Comparison of ENCODE assay signal across 26 cellular contexts in the genomic region with DNA sequence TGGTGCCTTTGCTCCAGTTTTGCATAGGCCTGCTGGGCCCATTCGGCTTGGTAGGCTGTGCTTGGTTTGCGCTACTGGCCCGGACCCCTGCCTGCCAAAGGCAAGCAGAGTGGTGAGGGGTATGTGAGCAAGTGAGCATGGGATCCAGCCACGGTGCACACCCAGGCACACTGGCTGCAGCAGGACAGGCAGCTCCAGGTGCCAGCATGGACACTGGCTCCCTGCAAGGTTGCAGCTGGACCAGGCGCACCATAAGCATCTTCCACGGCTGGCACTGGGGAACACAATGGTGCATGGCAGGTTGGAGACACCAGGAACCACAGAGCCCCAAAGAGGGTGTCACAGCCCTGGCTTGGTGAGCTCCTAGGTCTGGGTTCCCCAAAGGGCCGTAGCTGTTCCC.
"Had no signal": no experiment of that assay in that cellular context is flagged by ENCODE, and none has a peak within 500 bp of the region (broad histone marks: within the 10 kb centered on the region; RNA-seq: fewer than 3 reads in every experiment).

No MANE protein-coding gene starts in this region.

- H3K27me3 Mint-ChIP-seq: activated CD4-positive, alpha-beta memory T cell treated with anti-CD3 and anti-CD28 coated beads for 36 hours; activated CD4-positive, alpha-beta T cell treated with anti-CD3 and anti-CD28 coated beads for 36 hours; activated CD4-positive, alpha-beta T cell treated with anti-CD3 and anti-CD28 coated beads, Interleukin-2, amount 10 ng/mL, durations not matched to agents 24 days and 14 days; activated CD8-positive, alpha-beta memory T cell treated with anti-CD3 and anti-CD28 coated beads, Interleukin-2, amount 10 ng/mL, durations not matched to agents 7 days and 5 days; activated naive CD4-positive, alpha-beta T cell treated with anti-CD3 and anti-CD28 coated beads, Interleukin-2, amount 50 U/mL, for 24 hours; activated naive CD8-positive, alpha-beta T cell treated with anti-CD3 and anti-CD28 coated beads for 36 hours; activated naive CD8-positive, alpha-beta T cell treated with anti-CD3 and anti-CD28 coated beads, Interleukin-2, amount 50 U/mL, for 24 hours; dendritic cell treated with granulocyte-macrophage colony-stimulating factor and Interleukin-4, amounts not matched to agents 40 ng/mL and 50 ng/mL, for 4 days had no signal

- ATAC-seq: activated CD4-positive, alpha-beta T cell treated with anti-CD3 and anti-CD28 coated beads for 36 hours; activated CD8-positive, alpha-beta memory T cell treated with anti-CD3 and anti-CD28 coated beads, Interleukin-2, amount 10 ng/mL, durations not matched to agents 7 days and 5 days; activated CD8-positive, alpha-beta T cell treated with anti-CD3 and anti-CD28 coated beads, Interleukin-2, amount 10 ng/mL, durations not matched to agents 7 days and 5 days; activated naive CD8-positive, alpha-beta T cell treated with anti-CD3 and anti-CD28 coated beads, Interleukin-2, amount 50 U/mL, for 24 hours; activated T-cell treated with anti-CD3 and anti-CD28 coated beads, Interleukin-2, amount 50 U/mL, for 72 hours; body of pancreas; esophagus mucosa had no signal

- H3K4me1 ChIP-seq: adrenal gland, body of pancreas, colonic mucosa had no signal

- H3K27ac ChIP-seq: adrenal gland, body of pancreas, colonic mucosa, dorsolateral prefrontal cortex had no signal

- H3K27ac Mint-ChIP-seq: activated CD4-positive, alpha-beta memory T cell treated with anti-CD3 and anti-CD28 coated beads for 36 hours; activated CD4-positive, alpha-beta T cell treated with anti-CD3 and anti-CD28 coated beads for 36 hours; activated CD4-positive, alpha-beta T cell treated with anti-CD3 and anti-CD28 coated beads, Interleukin-2, amount 10 ng/mL, durations not matched to agents 24 days and 14 days; activated CD8-positive, alpha-beta memory T cell treated with anti-CD3 and anti-CD28 coated beads, Interleukin-2, amount 10 ng/mL, durations not matched to agents 7 days and 5 days; activated CD8-positive, alpha-beta T cell treated with anti-CD3 and anti-CD28 coated beads, Interleukin-2, amount 10 ng/mL, durations not matched to agents 7 days and 5 days; activated naive CD4-positive, alpha-beta T cell treated with anti-CD3 and anti-CD28 coated beads for 36 hours; activated naive CD4-positive, alpha-beta T cell treated with anti-CD3 and anti-CD28 coated beads, Interleukin-2, amount 50 U/mL, for 24 hours; activated naive CD8-positive, alpha-beta T cell treated with anti-CD3 and anti-CD28 coated beads for 36 hours; activated naive CD8-positive, alpha-beta T cell treated with anti-CD3 and anti-CD28 coated beads, Interleukin-2, amount 50 U/mL, for 24 hours; activated T-cell treated with anti-CD3 and anti-CD28 coated beads, Interleukin-2, amount 50 U/mL, for 72 hours; dendritic cell treated with granulocyte-macrophage colony-stimulating factor and Interleukin-4, amounts not matched to agents 40 ng/mL and 50 ng/mL, for 4 days; endodermal cell had no signal

- H3K36me3 Mint-ChIP-seq: activated CD4-positive, alpha-beta memory T cell treated with anti-CD3 and anti-CD28 coated beads for 36 hours; activated CD8-positive, alpha-beta memory T cell treated with anti-CD3 and anti-CD28 coated beads, Interleukin-2, amount 10 ng/mL, durations not matched to agents 7 days and 5 days; activated naive CD4-positive, alpha-beta T cell treated with anti-CD3 and anti-CD28 coated beads, Interleukin-2, amount 50 U/mL, for 24 hours; activated naive CD8-positive, alpha-beta T cell treated with anti-CD3 and anti-CD28 coated beads for 36 hours had no signal

- H3K36me3 ChIP-seq: adrenal gland, colonic mucosa had no signal

- H3K4me3 ChIP-seq: adrenal gland, body of pancreas, colonic mucosa, dorsolateral prefrontal cortex had no signal

- H3K9me3 Mint-ChIP-seq: activated CD4-positive, alpha-beta T cell treated with anti-CD3 and anti-CD28 coated beads, Interleukin-2, amount 10 ng/mL, durations not matched to agents 24 days and 14 days; activated naive CD4-positive, alpha-beta T cell treated with anti-CD3 and anti-CD28 coated beads for 36 hours; activated naive CD8-positive, alpha-beta T cell treated with anti-CD3 and anti-CD28 coated beads for 36 hours; activated naive CD8-positive, alpha-beta T cell treated with anti-CD3 and anti-CD28 coated beads, Interleukin-2, amount 50 U/mL, for 24 hours had no signal

- H3K27me3 ChIP-seq: adrenal gland, body of pancreas, colonic mucosa had no signal

- H3K4me3 Mint-ChIP-seq: activated CD4-positive, alpha-beta memory T cell treated with anti-CD3 and anti-CD28 coated beads for 36 hours; activated CD4-positive, alpha-beta T cell treated with anti-CD3 and anti-CD28 coated beads for 36 hours; activated CD4-positive, alpha-beta T cell treated with anti-CD3 and anti-CD28 coated beads, Interleukin-2, amount 10 ng/mL, durations not matched to agents 24 days and 14 days; activated CD8-positive, alpha-beta memory T cell treated with anti-CD3 and anti-CD28 coated beads, Interleukin-2, amount 10 ng/mL, durations not matched to agents 7 days and 5 days; activated CD8-positive, alpha-beta T cell treated with anti-CD3 and anti-CD28 coated beads, Interleukin-2, amount 10 ng/mL, durations not matched to agents 7 days and 5 days; activated naive CD4-positive, alpha-beta T cell treated with anti-CD3 and anti-CD28 coated beads for 36 hours; activated naive CD4-positive, alpha-beta T cell treated with anti-CD3 and anti-CD28 coated beads, Interleukin-2, amount 50 U/mL, for 24 hours; activated naive CD8-positive, alpha-beta T cell treated with anti-CD3 and anti-CD28 coated beads for 36 hours; activated naive CD8-positive, alpha-beta T cell treated with anti-CD3 and anti-CD28 coated beads, Interleukin-2, amount 50 U/mL, for 24 hours; activated T-cell treated with anti-CD3 and anti-CD28 coated beads, Interleukin-2, amount 50 U/mL, for 72 hours; dendritic cell treated with granulocyte-macrophage colony-stimulating factor and Interleukin-4, amounts not matched to agents 40 ng/mL and 50 ng/mL, for 4 days; endodermal cell had no signal

- H3K4me1 Mint-ChIP-seq: activated CD4-positive, alpha-beta T cell treated with anti-CD3 and anti-CD28 coated beads for 36 hours; activated CD4-positive, alpha-beta T cell treated with anti-CD3 and anti-CD28 coated beads, Interleukin-2, amount 10 ng/mL, durations not matched to agents 24 days and 14 days; activated CD8-positive, alpha-beta memory T cell treated with anti-CD3 and anti-CD28 coated beads, Interleukin-2, amount 10 ng/mL, durations not matched to agents 7 days and 5 days; activated naive CD4-positive, alpha-beta T cell treated with anti-CD3 and anti-CD28 coated beads, Interleukin-2, amount 50 U/mL, for 24 hours; activated naive CD8-positive, alpha-beta T cell treated with anti-CD3 and anti-CD28 coated beads for 36 hours; activated naive CD8-positive, alpha-beta T cell treated with anti-CD3 and anti-CD28 coated beads, Interleukin-2, amount 50 U/mL, for 24 hours; endodermal cell had no signal

- DNase-seq: activated CD4-positive, alpha-beta memory T cell treated with anti-CD3 and anti-CD28 coated beads for 36 hours; activated CD4-positive, alpha-beta T cell treated with anti-CD3 and anti-CD28 coated beads for 36 hours; activated CD4-positive, alpha-beta T cell treated with anti-CD3 and anti-CD28 coated beads, Interleukin-2, amount 10 ng/mL, durations not matched to agents 24 days and 14 days; activated CD4-positive, CD25-positive, alpha-beta regulatory T cell; activated CD4-positive, CD25-positive, alpha-beta regulatory T cell treated with anti-CD3 and anti-CD28 coated beads, Interleukin-2, amount 50 U/mL, for 72 hours; activated CD8-positive, alpha-beta memory T cell treated with anti-CD3 and anti-CD28 coated beads, Interleukin-2, amount 10 ng/mL, durations not matched to agents 7 days and 5 days; activated CD8-positive, alpha-beta memory T cell treated with anti-CD3 and anti-CD28 coated beads, Interleukin-2, amount 50 U/mL, for 4 hours; activated CD8-positive, alpha-beta T cell treated with anti-CD3 and anti-CD28 coated beads, Interleukin-2, amount 10 ng/mL, durations not matched to agents 7 days and 5 days; activated naive CD4-positive, alpha-beta T cell treated with anti-CD3 and anti-CD28 coated beads for 36 hours; activated naive CD8-positive, alpha-beta T cell treated with anti-CD3 and anti-CD28 coated beads for 36 hours; activated naive CD8-positive, alpha-beta T cell treated with anti-CD3 and anti-CD28 coated beads, Interleukin-2, amount 50 U/mL, for 24 hours; activated T-cell treated with anti-CD3 and anti-CD28 coated beads, Interleukin-2, amount 50 U/mL, for 1 hour; activated T-cell treated with anti-CD3 and anti-CD28 coated beads, Interleukin-2, amount 50 U/mL, for 72 hours; adrenal gland; amygdala; body of pancreas; caudate nucleus; colonic mucosa; dorsolateral prefrontal cortex; effector memory CD4-positive, alpha-beta T cell; endodermal cell; foreskin fibroblast; T-helper 2 cell had no signal

- H3K9me3 ChIP-seq: adrenal gland, body of pancreas, colonic mucosa had no signal
